Comparison of ENCODE assay signal across 1 cellular context in genomic region chr2:47159627-47160026, GRCh38.
TF ChIP-seq lines count a peak whose summit lies in the region.

No MANE protein-coding gene starts in this region.

TF ChIP-seq in HepG2, 621 proteins besides CTCF, POLR2A, EP300 and RAD21 (continued from another document):
- TF ChIP-seq STAT6 (CRISPR knock-in tag; IDR thresholded peaks at IDR 0.05; ENCODE audit: borderline replicate concordance) = 0 out of 2 replicates have a peak, but pooled peaks have one; percentile 26
- TF ChIP-seq ZFP36L2 (CRISPR knock-in tag; IDR thresholded peaks at IDR 0.05) = no peak
- no peak for TF ChIP-seq ZNF232 (CRISPR knock-in tag; IDR thresholded peaks at IDR 0.05; ENCODE audit: borderline replicate concordance)
- no peak for TF ChIP-seq WIZ (CRISPR knock-in tag; IDR thresholded peaks at IDR 0.05)
- no peak for TF ChIP-seq IRF9 (CRISPR knock-in tag; IDR thresholded peaks at IDR 0.05; ENCODE audit: borderline replicate concordance)
- TF ChIP-seq, protein P1, sequence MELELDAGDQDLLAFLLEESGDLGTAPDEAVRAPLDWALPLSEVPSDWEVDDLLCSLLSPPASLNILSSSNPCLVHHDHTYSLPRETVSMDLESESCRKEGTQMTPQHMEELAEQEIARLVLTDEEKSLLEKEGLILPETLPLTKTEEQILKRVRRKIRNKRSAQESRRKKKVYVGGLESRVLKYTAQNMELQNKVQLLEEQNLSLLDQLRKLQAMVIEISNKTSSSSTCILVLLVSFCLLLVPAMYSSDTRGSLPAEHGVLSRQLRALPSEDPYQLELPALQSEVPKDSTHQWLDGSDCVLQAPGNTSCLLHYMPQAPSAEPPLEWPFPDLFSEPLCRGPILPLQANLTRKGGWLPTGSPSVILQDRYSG (CRISPR knock-in tag; IDR thresholded peaks at IDR 0.05) = no peak
- TF ChIP-seq JUNB (CRISPR knock-in tag; IDR thresholded peaks at IDR 0.05; ENCODE audit: borderline replicate concordance) = no peak
- TF ChIP-seq U2AF2 (IDR thresholded peaks at IDR 0.05; ENCODE audit: low read depth, low read length) = 0 out of 2 replicates have a peak, but pooled peaks have one; percentile 45
- no peak for TF ChIP-seq ZNF614 (CRISPR knock-in tag; IDR thresholded peaks at IDR 0.05; ENCODE audit: borderline replicate concordance)
- TF ChIP-seq ZNF615 (CRISPR knock-in tag; IDR thresholded peaks at IDR 0.05; ENCODE audit: borderline replicate concordance) = no peak
- no peak for TF ChIP-seq REPIN1 (CRISPR knock-in tag; IDR thresholded peaks at IDR 0.05; ENCODE audit: borderline replicate concordance, low read depth)
- no peak for TF ChIP-seq KLF16 (CRISPR knock-in tag; IDR thresholded peaks at IDR 0.05)
- no peak for TF ChIP-seq RXRB (CRISPR knock-in tag; IDR thresholded peaks at IDR 0.05; ENCODE audit: borderline replicate concordance)
- TF ChIP-seq, protein P2, sequence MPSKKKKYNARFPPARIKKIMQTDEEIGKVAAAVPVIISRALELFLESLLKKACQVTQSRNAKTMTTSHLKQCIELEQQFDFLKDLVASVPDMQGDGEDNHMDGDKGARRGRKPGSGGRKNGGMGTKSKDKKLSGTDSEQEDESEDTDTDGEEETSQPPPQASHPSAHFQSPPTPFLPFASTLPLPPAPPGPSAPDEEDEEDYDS (CRISPR knock-in tag; IDR thresholded peaks at IDR 0.05) = no peak
- TF ChIP-seq NFYB (CRISPR knock-in tag; IDR thresholded peaks at IDR 0.05) = no peak
- no peak for TF ChIP-seq RFX5 (IDR thresholded peaks at IDR 0.05; ENCODE audit: low read depth, low read length)
- TF ChIP-seq, protein P3, sequence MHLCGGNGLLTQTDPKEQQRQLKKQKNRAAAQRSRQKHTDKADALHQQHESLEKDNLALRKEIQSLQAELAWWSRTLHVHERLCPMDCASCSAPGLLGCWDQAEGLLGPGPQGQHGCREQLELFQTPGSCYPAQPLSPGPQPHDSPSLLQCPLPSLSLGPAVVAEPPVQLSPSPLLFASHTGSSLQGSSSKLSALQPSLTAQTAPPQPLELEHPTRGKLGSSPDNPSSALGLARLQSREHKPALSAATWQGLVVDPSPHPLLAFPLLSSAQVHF (CRISPR knock-in tag; IDR thresholded peaks at IDR 0.05) = no peak
- TF ChIP-seq MBNL3 (CRISPR knock-in tag; conservative IDR thresholded peaks at IDR 0.05) = no peak
- no peak for TF ChIP-seq IRF1 (CRISPR knock-in tag; IDR thresholded peaks at IDR 0.05; ENCODE audit: low read depth)
- no peak for TF ChIP-seq RAD51 (IDR thresholded peaks at IDR 0.05; ENCODE audit: borderline replicate concordance)
- 0 out of 2 replicates have a peak, but pooled peaks have one; percentile 19 for TF ChIP-seq ZNF33A (CRISPR knock-in tag; IDR thresholded peaks at IDR 0.05; ENCODE audit: borderline replicate concordance)
